Comparison of ENCODE assay signal across 8 cellular contexts in the genomic region with DNA sequence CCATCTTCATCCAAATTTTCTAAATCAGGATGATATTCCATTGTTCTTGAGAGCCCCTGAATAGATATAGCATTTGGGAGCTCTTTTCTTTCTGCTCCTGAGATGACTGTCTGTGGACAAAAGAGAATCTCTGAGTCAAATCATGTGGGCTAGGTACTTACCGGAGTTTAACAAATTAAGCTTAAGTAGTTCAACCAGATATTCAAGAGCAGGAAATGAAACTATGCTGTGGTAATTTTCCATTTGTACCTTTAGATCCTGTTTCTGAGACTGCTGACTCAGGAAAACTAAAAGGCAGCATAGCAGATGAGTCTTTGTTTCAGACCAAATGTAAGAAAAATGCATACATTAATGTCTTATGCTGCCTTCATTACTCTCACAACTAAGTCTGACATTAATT. TPM values are rescaled to one million over a fixed set of nuclear protein-coding genes. Genes with fewer than 3 reads are reported as not detected.
DNase-seq lines count a peak whose midpoint lies in the region; ATAC-seq and TF ChIP-seq lines count a peak whose summit lies in the region.

A gene (minus strand): TSS at position 158 of the 400 bp plus-strand sequence. CDS start 117 bp downstream, at position 41.

- no peaks in the 10 kb centered on the region for H4K20me1 ChIP-seq in PC-9 (ENCODE audit: insufficient read depth)

- H3K27me3 ChIP-seq in PC-9 (ENCODE audit: insufficient read depth, low read depth) (no peaks in the 10 kb centered on the region), muscle layer of duodenum (ENCODE audit: low read depth, low read length) (no peaks in the 10 kb centered on the region), endodermal cell (ENCODE audit: control insufficient read depth, insufficient read depth, low read length, poor library complexity, severe bottlenecking) (no peaks in the 10 kb centered on the region), BE2C (peaks cover 8% of the 10 kb centered on the region)

- H3K36me3 ChIP-seq in PC-9 (ENCODE audit: low read depth) (no peaks in the 10 kb centered on the region), muscle layer of duodenum (ENCODE audit: control insufficient read depth in 1 of 2, insufficient read depth in 2 of 2, low read length in 2 of 2) (no peaks in the 10 kb centered on the region), endodermal cell (ENCODE audit: control insufficient read depth, insufficient read depth, low read length) (no peaks in the 10 kb centered on the region), BE2C (no peaks in the 10 kb centered on the region)

- no peak within 1 kb of the TSS for H3K4me3 Mint-ChIP-seq in endodermal cell

- peak; percentile 92 for ATAC-seq in GM18519 (IDR thresholded peaks at IDR 0.05; ENCODE audit: low FRiP score, unreplicated experiment)
- peak; percentile 93 for ATAC-seq in HG02759 (IDR thresholded peaks at IDR 0.05; ENCODE audit: unreplicated experiment)

- no peak within 1 kb of the TSS for H3K9ac ChIP-seq in endodermal cell (ENCODE audit: extremely low read depth, low read length, poor library complexity, severe bottlenecking)

- H3K9me3 ChIP-seq in PC-9 (ENCODE audit: insufficient read depth, low read depth) (no peaks in the 10 kb centered on the region), muscle layer of duodenum (ENCODE audit: control insufficient read depth in 1 of 2, low read length in 2 of 2) (no peaks in the 10 kb centered on the region), endodermal cell (ENCODE audit: control insufficient read depth, low read length) (no peaks in the 10 kb centered on the region), BE2C (no peaks in the 10 kb centered on the region)

- no peak within 1 kb of the TSS for H3K4me3 ChIP-seq in PC-9
- no peak within 1 kb of the TSS for H3K4me3 ChIP-seq in muscle layer of duodenum (ENCODE audit: low read depth in 1 of 2, low read length in 2 of 2)
- H3K4me3 ChIP-seq in endodermal cell (ENCODE audit: low read length), result no peak within 1 kb of the TSS
- no peak within 1 kb of the TSS for H3K4me3 ChIP-seq in BE2C (ENCODE audit: low read depth, low read length)

- no TSS peak for BruUV-seq in PC-9 (replicated peaks; lab: Mats Ljungman, UMichigan)

- no peak within 1 kb of the TSS for H3K27ac Mint-ChIP-seq in endodermal cell

- peak within 1 kb of the TSS; percentile 13 for H3K4me2 ChIP-seq in PC-9

- H2AFZ ChIP-seq in PC-9, result no peak within 1 kb of the TSS

- no peak for TF ChIP-seq CTCF in PC-9 (conservative IDR thresholded peaks at IDR 0.05)
- TF ChIP-seq CTCF in endodermal cell (conservative IDR thresholded peaks at IDR 0.05), result no peak
- TF ChIP-seq CTCF in BE2C (IDR thresholded peaks at IDR 0.05; ENCODE audit: low read depth, low read length), result no peak

- intact Hi-C loops in PC-9 (cut with micrococcal nuclease; ENCODE audit: unreplicated experiment), result no loop called here

- DNase-seq in PC-9 (peak in 1 of 2 experiments; percentile 68), endodermal cell (no peak), activated gamma-delta T cell (lab: John Stamatoyannopoulos, UW) (no peak), BE2C (no peak), A172 (ENCODE audit: low spot score) (no peak)

- no peaks in the 10 kb centered on the region for H3K9me2 ChIP-seq in PC-9 (ENCODE audit: insufficient read depth)

- peaks cover 33% of the 10 kb centered on the region for H3K4me1 Mint-ChIP-seq in endodermal cell

- POLR2A ChIA-PET in PC-9 (lab: Charles Lee; ENCODE audit: unreplicated experiment), result interaction anchor here (0.6 kb wide), 1 partner anchor 85 kb away, joined by 3 read pairs; no protein-coding TSS in a partner anchor

- 85 to 100% methylated on average over 1 of the region's 1 CpG for WGBS in endodermal cell (ENCODE audit: insufficient coverage in 1 of 2, insufficient read length in 1 of 2), 2 experiments

- H3K27me3 Mint-ChIP-seq in endodermal cell (ENCODE audit: insufficient read depth), result no peaks in the 10 kb centered on the region

- no peaks in the 10 kb centered on the region for H3K9me3 Mint-ChIP-seq in endodermal cell

- H3K36me3 Mint-ChIP-seq in endodermal cell (ENCODE audit: low read depth), result no peaks in the 10 kb centered on the region

- H3K79me2 ChIP-seq in PC-9 (ENCODE audit: low read depth), result no peaks in the 10 kb centered on the region

- H3F3A ChIP-seq in PC-9 (ENCODE audit: insufficient read depth, low read depth), result peaks cover 6% of the 10 kb centered on the region; the same call in 1 of the 2 replicates

- CTCF ChIA-PET in PC-9 (lab: Charles Lee), result interaction anchor here (1.1 to 1.7 kb wide), 2 partner anchors 10 to 120 kb away, joined by 3 to 5 read pairs; no protein-coding TSS in a partner anchor

- peaks cover 18% of the 10 kb centered on the region for H3K4me1 ChIP-seq in PC-9 (replicated peaks; ENCODE audit: insufficient read depth)
- H3K4me1 ChIP-seq in muscle layer of duodenum (ENCODE audit: control insufficient read depth in 1 of 2, insufficient read depth in 2 of 2, low read length in 2 of 2), result no peaks in the 10 kb centered on the region
- peaks cover 10% of the 10 kb centered on the region for H3K4me1 ChIP-seq in endodermal cell (ENCODE audit: control insufficient read depth, insufficient read depth, low read length)
- no peaks in the 10 kb centered on the region for H3K4me1 ChIP-seq in BE2C

- H3K27ac ChIP-seq in PC-9 (peak within 1 kb of the TSS; percentile 21; the same call in 1 of the 2 replicates), muscle layer of duodenum (ENCODE audit: low read length) (peak within 1 kb of the TSS; percentile 62), endodermal cell (ENCODE audit: low read depth, low read length) (no peak within 1 kb of the TSS)

RNA-seq across cellular contexts. Expression of the gene that starts here (rescaled TPM):
- total RNA-seq in PC-9 (2021) (5.1 and 6.1 TPM in 2 replicates), endodermal cell (not detected)
- not detected for polyA plus RNA-seq in endodermal cell (2013, experiment 1 of 2)
- not detected for polyA plus RNA-seq in endodermal cell (2013, experiment 2 of 2)
- 0.23 TPM for polyA plus RNA-seq in BE2C (2012; ENCODE audit: insufficient read depth, insufficient read length, low read depth)
- total RNA-seq in A172 (2014; rRNA removed; shearing (Covaris generic)), result not detected in 2 replicates
